In genomic region chr4:167868163-167868562, GRCh38 we compare ENCODE assay signal across 16 cellular contexts.
DNase-seq lines count a peak whose midpoint lies in the region; ATAC-seq, FAIRE-seq and TF ChIP-seq lines count a peak whose summit lies in the region.
"Had no signal": no experiment of that assay in that cellular context is flagged by ENCODE, and none has a peak within 500 bp of the region (broad histone marks: within the 10 kb centered on the region; RNA-seq: fewer than 3 reads in every experiment).

No MANE protein-coding gene starts in this region.

- H3K36me3 ChIP-seq in RWPE2 (ENCODE audit: low read depth), result no peaks in the 10 kb centered on the region
- no peaks in the 10 kb centered on the region for H3K36me3 ChIP-seq in endothelial cell of umbilical vein (ENCODE audit: control insufficient read depth in 2 of 2, extremely low read depth in 1 of 2, insufficient read depth in 2 of 2, low read length in 2 of 2)
- H3K36me3 ChIP-seq: BE2C, MG63 had no signal

- no peak for TF ChIP-seq POLR2A in endothelial cell of umbilical vein (IDR thresholded peaks at IDR 0.05; ENCODE audit: low read depth, low read length)

- CTCF ChIA-PET in endothelial cell of umbilical vein (lab: Charles Lee), result no interaction called here
- CTCF ChIA-PET in CD4-positive, alpha-beta T cell (lab: Charles Lee), result no interaction called here

- DNase-seq in HCEC 1CT (peak; percentile 33), RWPE2 (ENCODE audit: low spot score) (no peak), endothelial cell of umbilical vein (ENCODE audit: low read depth, low spot score) (peak; percentile 9), non-pigmented ciliary epithelial cell (ENCODE audit: low read depth) (peak; percentile 11), HuH-7.5 (ENCODE audit: low spot score) (no peak)
- no peak for DNase-seq in CD4-positive, alpha-beta T cell
- DNase-seq: BE2C; CD8-positive, alpha-beta T cell; DMS 273 treated with DMSO at 0.1 percent for 48 hours; H9; KBM-7; MG63; NCI-H1105 treated with DMSO at 0.1 percent for 48 hours; NCI-H187 had no signal

- H3K79me2 ChIP-seq in endothelial cell of umbilical vein (ENCODE audit: control insufficient read depth, insufficient read depth, low read length), result no peaks in the 10 kb centered on the region

- FAIRE-seq in endothelial cell of umbilical vein (lab: Jason Lieb, UNC), result no peak
- FAIRE-seq: RCC 7860 had no signal

- H3K27ac Mint-ChIP-seq in CD4-positive, alpha-beta T cell, result no peak overlapping the region
- H3K27ac Mint-ChIP-seq: CD8-positive, alpha-beta T cell; H9 had no signal

- H3K4me1 ChIP-seq in RWPE2 (ENCODE audit: insufficient read depth, poor library complexity, severe bottlenecking), result peaks cover 9% of the 10 kb centered on the region
- H3K4me1 ChIP-seq in endothelial cell of umbilical vein (ENCODE audit: control insufficient read depth, extremely low read depth, insufficient read depth, low read length), result no peaks in the 10 kb centered on the region
- H3K4me1 ChIP-seq: BE2C had no signal

- H3K4me3 ChIP-seq in RWPE2 (ENCODE audit: severe bottlenecking), result no peak overlapping the region
- no peak overlapping the region for H3K4me3 ChIP-seq in endothelial cell of umbilical vein (replicated peaks in 1 of 3; ENCODE audit: insufficient read depth in 1 of 3, low read depth in 1 of 3, low read length in 3 of 3)
- H3K4me3 ChIP-seq: MG63 had no signal

- no peak overlapping the region for H2AFZ ChIP-seq in endothelial cell of umbilical vein (ENCODE audit: low read depth, low read length)

- no TSS peak for BruUV-seq in endothelial cell of umbilical vein (replicated peaks; lab: Mats Ljungman, UMichigan)

- no peaks in the 10 kb centered on the region for H3K27me3 Mint-ChIP-seq in CD4-positive, alpha-beta T cell

- H3K9me3 ChIP-seq in RWPE2 (ENCODE audit: severe bottlenecking) (peaks cover 2% of the 10 kb centered on the region), endothelial cell of umbilical vein (replicated peaks; ENCODE audit: control insufficient read depth, insufficient read depth, low read length) (no peaks in the 10 kb centered on the region)
- no peaks in the 10 kb centered on the region for H3K9me3 ChIP-seq in CD4-positive, alpha-beta T cell (ENCODE audit: control insufficient read depth, low read length)
- H3K9me3 ChIP-seq: BE2C, MG63 had no signal

- no peaks in the 10 kb centered on the region for H3K27me3 ChIP-seq in RWPE2 (ENCODE audit: insufficient read depth, poor library complexity, severe bottlenecking)
- H3K27me3 ChIP-seq in endothelial cell of umbilical vein (ENCODE audit: control insufficient read depth in 2 of 2, insufficient read depth in 2 of 2, low read length in 2 of 2), result no peaks in the 10 kb centered on the region
- no peaks in the 10 kb centered on the region for H3K27me3 ChIP-seq in CD4-positive, alpha-beta T cell (ENCODE audit: control insufficient read depth, insufficient read depth, low read length)
- H3K27me3 ChIP-seq: BE2C, MG63 had no signal

- no peak overlapping the region for H3K4me2 ChIP-seq in endothelial cell of umbilical vein (ENCODE audit: insufficient read depth, low read length)

- no peak overlapping the region for H3K4me3 Mint-ChIP-seq in CD4-positive, alpha-beta T cell
- H3K4me3 Mint-ChIP-seq: CD8-positive, alpha-beta T cell; H9 had no signal

- TF ChIP-seq CTCF in RWPE2 (IDR thresholded peaks at IDR 0.05; ENCODE audit: poor library complexity, severe bottlenecking) (no peak), endothelial cell of umbilical vein (IDR thresholded peaks at IDR 0.05; ENCODE audit: extremely low read depth in 1 of 2, insufficient read depth in 1 of 2, low read depth in 1 of 2, low read length in 2 of 2) (no peak)
- TF ChIP-seq CTCF in CD4-positive, alpha-beta T cell (IDR thresholded peaks at IDR 0.05), result no peak

- POLR2A ChIA-PET in endothelial cell of umbilical vein (lab: Charles Lee), result no interaction called here
- POLR2A ChIA-PET in CD4-positive, alpha-beta T cell (lab: Charles Lee), result no interaction called here

- no peaks in the 10 kb centered on the region for H3K9me1 ChIP-seq in endothelial cell of umbilical vein (replicated peaks; ENCODE audit: control insufficient read depth, extremely low read depth, insufficient read depth, low read length)

- dilution Hi-C loops in endothelial cell of umbilical vein (cut with MboI; ENCODE audit: extremely low pct_ligation_motif_present, low sequenced_read_pairs), result no loop called here

- H3K4me1 Mint-ChIP-seq in CD4-positive, alpha-beta T cell (ENCODE audit: low read depth), result no peaks in the 10 kb centered on the region

- intact Hi-C loops in endothelial cell of umbilical vein (cut with micrococcal nuclease), result no loop called here
- intact Hi-C loops in CD4-positive, alpha-beta T cell (cut with DNase I, micrococcal nuclease), result no loop called here

- ATAC-seq in RWPE2 (ENCODE audit: low read depth) (peak; percentile 46; the same call in 1 of the 3 replicates), HG02642 (IDR thresholded peaks at IDR 0.05; ENCODE audit: poor library complexity, unreplicated experiment) (no peak)
- no peak for ATAC-seq in CD4-positive, alpha-beta T cell (ENCODE audit: poor library complexity)
- ATAC-seq: CD8-positive, alpha-beta T cell had no signal

- H4K20me1 ChIP-seq in endothelial cell of umbilical vein (replicated peaks; ENCODE audit: control insufficient read depth, extremely low read depth, insufficient read depth, low read length), result no peaks in the 10 kb centered on the region

- H3K27ac ChIP-seq in RWPE2 (ENCODE audit: poor library complexity, severe bottlenecking), result no peak overlapping the region
- no peak overlapping the region for H3K27ac ChIP-seq in endothelial cell of umbilical vein (ENCODE audit: insufficient read depth, low read depth, low read length)
- H3K27ac ChIP-seq in CD4-positive, alpha-beta T cell (ENCODE audit: low read depth, low read length), result no peak overlapping the region

- no peaks in the 10 kb centered on the region for H3K36me3 Mint-ChIP-seq in CD4-positive, alpha-beta T cell (ENCODE audit: low read depth)
- H3K36me3 Mint-ChIP-seq: CD8-positive, alpha-beta T cell had no signal

- no peak overlapping the region for H3K9ac ChIP-seq in endothelial cell of umbilical vein (replicated peaks; ENCODE audit: extremely low read depth, insufficient read depth, low read length)

- no peaks in the 10 kb centered on the region for H3K9me3 Mint-ChIP-seq in CD4-positive, alpha-beta T cell
- H3K9me3 Mint-ChIP-seq: H9 had no signal

TF ChIP-seq in endothelial cell of umbilical vein, 7 proteins besides CTCF, POLR2A, EP300 and RAD21:
- TF ChIP-seq JUN (IDR thresholded peaks at IDR 0.05; ENCODE audit: borderline replicate concordance, insufficient read depth, insufficient read length, low read depth) (no peak), FOS (IDR thresholded peaks at IDR 0.05; ENCODE audit: borderline replicate concordance, insufficient read depth, low read length) (peak; percentile 53)

Comparison
In these comparisons a context has a peak if more than half of its experiments do, and no peak if none do; other contexts are left out.
1. DNase-seq: peak in HCEC 1CT (single experiment), endothelial cell of umbilical vein (single experiment) and non-pigmented ciliary epithelial cell (single experiment); none in RWPE2 (single experiment), CD4-positive, alpha-beta T cell (0 of 10) and HuH-7.5 (single experiment).